1 cellular context compared by ENCODE assay signal in the genomic region with DNA sequence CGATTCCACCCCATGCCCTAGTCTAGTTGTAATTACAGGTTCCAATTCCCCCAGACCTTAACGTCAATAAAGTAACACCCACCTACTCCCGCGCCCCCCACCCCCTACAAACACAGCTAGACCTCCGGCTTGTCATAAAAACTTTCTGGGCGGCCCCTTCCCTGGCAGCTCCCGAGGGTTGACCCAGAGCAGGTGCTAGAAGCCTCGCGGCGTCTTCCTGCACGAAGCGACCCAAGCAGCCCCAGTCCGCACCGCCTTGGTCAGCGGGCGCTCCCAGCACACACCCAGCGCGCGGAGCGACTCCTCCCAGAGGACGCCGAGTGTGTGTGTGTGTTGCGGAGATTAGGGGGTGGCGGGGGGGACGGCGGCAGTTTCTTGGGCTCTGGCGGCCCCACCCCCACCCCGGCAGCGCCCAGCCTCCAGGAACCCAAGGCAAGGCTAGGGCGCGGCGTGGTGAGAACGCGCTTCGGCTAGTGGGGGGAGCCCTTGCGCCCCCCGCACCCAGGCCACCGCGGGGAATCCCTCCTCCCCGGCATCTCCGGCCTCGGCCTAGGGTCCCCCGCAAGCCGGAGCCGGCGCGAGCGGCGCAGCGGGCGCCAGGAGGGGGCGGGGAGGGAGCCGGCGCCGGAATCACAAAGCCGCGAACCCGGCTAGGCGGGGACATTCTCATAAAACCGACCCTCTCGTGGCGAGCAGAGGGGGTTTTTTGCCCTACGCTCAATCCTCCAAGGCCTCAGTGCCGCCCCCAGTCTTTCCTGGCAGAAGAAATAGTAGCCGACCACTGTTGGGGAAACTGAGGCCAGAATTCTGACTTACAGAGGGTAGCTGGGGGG.
TF ChIP-seq lines count a peak whose summit lies in the region.

No MANE protein-coding gene starts in this region.

TF ChIP-seq in IMR-90, 13 proteins besides CTCF, POLR2A, EP300 and RAD21:
- TF ChIP-seq, protein P1, sequence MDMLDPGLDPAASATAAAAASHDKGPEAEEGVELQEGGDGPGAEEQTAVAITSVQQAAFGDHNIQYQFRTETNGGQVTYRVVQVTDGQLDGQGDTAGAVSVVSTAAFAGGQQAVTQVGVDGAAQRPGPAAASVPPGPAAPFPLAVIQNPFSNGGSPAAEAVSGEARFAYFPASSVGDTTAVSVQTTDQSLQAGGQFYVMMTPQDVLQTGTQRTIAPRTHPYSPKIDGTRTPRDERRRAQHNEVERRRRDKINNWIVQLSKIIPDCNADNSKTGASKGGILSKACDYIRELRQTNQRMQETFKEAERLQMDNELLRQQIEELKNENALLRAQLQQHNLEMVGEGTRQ (IDR thresholded peaks at IDR 0.05; ENCODE audit: low read depth, low read length): no peak
- no peak for TF ChIP-seq MXI1 (IDR thresholded peaks at IDR 0.05; ENCODE audit: borderline replicate concordance, low read depth, low read length)
- no peak for TF ChIP-seq NFE2L2 (IDR thresholded peaks at IDR 0.05; ENCODE audit: low read depth, low read length)
- TF ChIP-seq BHLHE40 (IDR thresholded peaks at IDR 0.05; ENCODE audit: low read depth, low read length): no peak
- TF ChIP-seq MAFK (IDR thresholded peaks at IDR 0.05; ENCODE audit: low read depth, low read length): no peak
- TF ChIP-seq RCOR1 (IDR thresholded peaks at IDR 0.05; ENCODE audit: insufficient replicate concordance, low read length): no peak
- TF ChIP-seq, protein P2, sequence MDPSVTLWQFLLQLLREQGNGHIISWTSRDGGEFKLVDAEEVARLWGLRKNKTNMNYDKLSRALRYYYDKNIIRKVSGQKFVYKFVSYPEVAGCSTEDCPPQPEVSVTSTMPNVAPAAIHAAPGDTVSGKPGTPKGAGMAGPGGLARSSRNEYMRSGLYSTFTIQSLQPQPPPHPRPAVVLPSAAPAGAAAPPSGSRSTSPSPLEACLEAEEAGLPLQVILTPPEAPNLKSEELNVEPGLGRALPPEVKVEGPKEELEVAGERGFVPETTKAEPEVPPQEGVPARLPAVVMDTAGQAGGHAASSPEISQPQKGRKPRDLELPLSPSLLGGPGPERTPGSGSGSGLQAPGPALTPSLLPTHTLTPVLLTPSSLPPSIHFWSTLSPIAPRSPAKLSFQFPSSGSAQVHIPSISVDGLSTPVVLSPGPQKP (IDR thresholded peaks at IDR 0.05; ENCODE audit: borderline replicate concordance, low read depth, low read length): no peak
- no peak for TF ChIP-seq CHD1 (IDR thresholded peaks at IDR 0.05; ENCODE audit: low read depth, low read length)
- no peak for TF ChIP-seq CEBPB (IDR thresholded peaks at IDR 0.05; ENCODE audit: low read depth, low read length)
- TF ChIP-seq RFX5 (IDR thresholded peaks at IDR 0.05; ENCODE audit: low read depth, low read length): no peak
- no peak for TF ChIP-seq SMC3 (IDR thresholded peaks at IDR 0.05; ENCODE audit: low read depth, low read length)
